Comparison of ENCODE assay signal across 9 cellular contexts in genomic region chr19:50555447-50556235, GRCh38. TPM values are rescaled to one million over a fixed set of nuclear protein-coding genes. Genes with fewer than 3 reads are reported as not detected.
DNase-seq lines count a peak whose midpoint lies in the region; ATAC-seq, FAIRE-seq and TF ChIP-seq lines count a peak whose summit lies in the region.
"Had no signal": no experiment of that assay in that cellular context is flagged by ENCODE, and none has a peak within 500 bp of the region (broad histone marks: within the 10 kb centered on the region; RNA-seq: fewer than 3 reads in every experiment).

No MANE protein-coding gene starts in this region.

- TF ChIP-seq EP300 in HepG2 (IDR thresholded peaks at IDR 0.05; ENCODE audit: low read depth in 2 of 2, low read length in 2 of 2), result no peak
- TF ChIP-seq EP300 in HepG2 (CRISPR knock-in tag; IDR thresholded peaks at IDR 0.05; ENCODE audit: borderline replicate concordance), result no peak

- H3K36me3 ChIP-seq in HepG2 (replicated peaks in 1 of 2; ENCODE audit: control insufficient read depth in 1 of 2, insufficient read depth in 2 of 2, low read length in 2 of 2) (no peaks in the 10 kb centered on the region), right lobe of liver (no peaks in the 10 kb centered on the region), WERI-Rb-1 (peaks cover 10% of the 10 kb centered on the region)

- BruUV-seq in HepG2 (replicated peaks; lab: Mats Ljungman, UMichigan), result no TSS peak

- H3K4me2 ChIP-seq in HepG2 (ENCODE audit: low read depth, low read length), result peak overlapping the region; percentile 84; the same call in 1 of the 2 replicates

- TF ChIP-seq RAD21 in HepG2 (CRISPR knock-in tag; IDR thresholded peaks at IDR 0.05), result no peak

- 20% methylated on average over 22 of the region's 25 CpGs for WGBS in HepG2 (ENCODE audit: low lambda C conversion rate)
- WGBS in right lobe of liver (ENCODE audit: insufficient coverage, low coverage, low lambda C conversion rate, missing lambda C conversion rate), result 47% methylated on average over 17 of the region's 25 CpGs

- no peak for FAIRE-seq in HepG2 (lab: Jason Lieb, UNC)

- H3K4me3 ChIP-seq in HepG2 (replicated peaks in 1 of 3; ENCODE audit: insufficient read depth in 1 of 3, low read depth in 2 of 3, low read length in 3 of 3) (peak overlapping the region in 1 of 3 experiments; percentile 62; a peak in 1 of 6 replicates), right lobe of liver (no peak overlapping the region), WERI-Rb-1 (ENCODE audit: low read depth, low read length) (peak overlapping the region; percentile 46)

- H3K4me1 ChIP-seq in HepG2 (ENCODE audit: insufficient read depth, low read length) (peaks cover 13% of the 10 kb centered on the region), right lobe of liver (peaks cover 0 to 7% (median 0%) of the 10 kb centered on the region in 4 donors)

- CTCF ChIA-PET in HepG2 (lab: Yijun Ruan, JAX; ENCODE audit: low intra/inter-chr PET ratio, low total read pairs), result interaction anchor here (1.4 kb wide), 1 partner anchor 18 kb away, joined by 9 read pairs; no protein-coding TSS in a partner anchor

- H3K79me2 ChIP-seq in HepG2 (ENCODE audit: insufficient read depth, low read length), result no peaks in the 10 kb centered on the region

- TF ChIP-seq POLR2A in HepG2 (IDR thresholded peaks at IDR 0.05; ENCODE audit: insufficient read depth in 1 of 2, low read depth in 2 of 2, low read length in 2 of 2), result no peak
- TF ChIP-seq POLR2A in right lobe of liver (IDR thresholded peaks at IDR 0.05), result no peak

- ATAC-seq in HepG2 (peak; percentile 33), right lobe of liver (no peak)

- in situ Hi-C loops in HepG2 (cut with HindIII; ENCODE audit: extremely low pct_ligation_motif_present, low pct_unique_long_range_greater_than_20kb), result no loop called here

- H4K20me1 ChIP-seq in HepG2 (ENCODE audit: insufficient read depth, low read length), result no peaks in the 10 kb centered on the region

- no peaks in the 10 kb centered on the region for H3K9me3 ChIP-seq in HepG2 (ENCODE audit: low read length)
- H3K9me3 ChIP-seq in right lobe of liver, result no peaks in the 10 kb centered on the region
- H3K9me3 ChIP-seq in WERI-Rb-1 (ENCODE audit: severe bottlenecking), result no peaks in the 10 kb centered on the region

- POLR2A ChIA-PET in HepG2 (lab: Yijun Ruan, JAX), result interaction anchor here (0.7 kb wide), 1 partner anchor 12 kb away, joined by 5 read pairs; no protein-coding TSS in a partner anchor

- H3K27ac ChIP-seq in HepG2 (ENCODE audit: extremely low read length, insufficient read depth, low read length) (no peak overlapping the region), right lobe of liver (no peak overlapping the region), WERI-Rb-1 (peak overlapping the region; percentile 28)

- TF ChIP-seq CTCF in HepG2 (CRISPR knock-in tag; IDR thresholded peaks at IDR 0.05) (no peak), right lobe of liver (IDR thresholded peaks at IDR 0.05) (no peak), WERI-Rb-1 (IDR thresholded peaks at IDR 0.05; ENCODE audit: low read depth, low read length) (no peak)

- no peak overlapping the region for H2AFZ ChIP-seq in HepG2 (ENCODE audit: low read length)

- DNase-seq in HepG2 (ENCODE audit: low spot score) (no peak), right lobe of liver (no peak), WERI-Rb-1 (peak; percentile 52), iPS-NIHi7 (ENCODE audit: extremely low spot score) (peak; percentile 58), DMS53 (lab: John Stamatoyannopoulos, UW) (no peak), GM03348 (ENCODE audit: low spot score) (no peak), NCI-H446 (lab: John Stamatoyannopoulos, UW) (no peak), HCEC 1CT (no peak)

- H3K9ac ChIP-seq in HepG2 (ENCODE audit: insufficient read depth, low read depth, low read length), result no peak overlapping the region

- intact Hi-C loops in HepG2 (cut with micrococcal nuclease; ENCODE audit: unreplicated experiment) (no loop called here), right lobe of liver (cut with DNase I) (no loop called here)

- peaks cover 1 to 17% of the 10 kb centered on the region in 2 experiments; a peak in 3 of 5 replicates for H3K27me3 ChIP-seq in HepG2 (ENCODE audit: control insufficient read depth in 1 of 2, insufficient read depth in 2 of 2, low read length in 2 of 2)
- peaks cover 0 to 5% of the 10 kb centered on the region in 2 donors for H3K27me3 ChIP-seq in right lobe of liver
- H3K27me3 ChIP-seq in WERI-Rb-1 (ENCODE audit: insufficient read depth, low read depth, severe bottlenecking), result no peaks in the 10 kb centered on the region

RNA-seq across cellular contexts. Expression of gene LRRC4B, which starts 12.6 kb away (rescaled TPM):
- total RNA-seq in HepG2 (2016; rRNA removed; fragmentation: Illumina TruSeq; extraction: Trizol) (not detected in 2 replicates), right lobe of liver (1 to 10 TPM in 1 of 6 experiments, under 1 TPM in 5; 0.22 to 1.2 (median 0.52) TPM)
- total RNA-seq in HepG2 (2016; cell fraction: cytosol; rRNA removed; fragmentation: Illumina TruSeq; extraction: Trizol; ENCODE audit: low read depth), result not detected in 2 replicates
- total RNA-seq in HepG2 (2016; cell fraction: insoluble cytoplasmic fraction; rRNA removed; fragmentation: Illumina TruSeq; extraction: Trizol), result not detected in 2 replicates
- total RNA-seq in HepG2 (2016; cell fraction: membrane; rRNA removed; fragmentation: Illumina TruSeq; extraction: Trizol), result not detected in 2 replicates
- not detected in 2 replicates for total RNA-seq in HepG2 (2016; cell fraction: nucleus; rRNA removed; fragmentation: Illumina TruSeq; extraction: Trizol)
- polyA plus RNA-seq in HepG2 (2011; rRNA removed), result not detected in 2 replicates
- not detected in 2 replicates for polyA plus RNA-seq in HepG2 (2011; cell fraction: cytosol; rRNA removed)
- polyA plus RNA-seq in HepG2 (2011; cell fraction: nucleus; rRNA removed), result not detected in 2 replicates
- not detected in 2 replicates for polyA plus RNA-seq in HepG2 (2012)
- not detected in 2 replicates for polyA plus RNA-seq in HepG2 (2016; cell fraction: cytosol; fragmentation: Illumina TruSeq; extraction: Trizol; ENCODE audit: low read depth)
- polyA plus RNA-seq in HepG2 (2016; cell fraction: insoluble cytoplasmic fraction; fragmentation: Illumina TruSeq; extraction: Trizol; ENCODE audit: low read depth), result not detected in 2 replicates
- not detected in 2 replicates for polyA plus RNA-seq in HepG2 (2016; cell fraction: membrane; fragmentation: Illumina TruSeq; extraction: Trizol; ENCODE audit: low read depth)
- not detected in 2 replicates for polyA plus RNA-seq in HepG2 (2016; cell fraction: nucleus; fragmentation: Illumina TruSeq; extraction: Trizol; ENCODE audit: insufficient read depth, low read depth)
- not detected in 2 replicates for polyA minus RNA-seq in HepG2 (2011; rRNA and poly(A)+ RNA removed; ENCODE audit: low replicate concordance)
- not detected in 2 replicates for polyA minus RNA-seq in HepG2 (2011; cell fraction: cytosol; rRNA and poly(A)+ RNA removed)
- polyA minus RNA-seq in HepG2 (2011; cell fraction: nucleus; rRNA and poly(A)+ RNA removed), result not detected in 2 replicates
- total RNA-seq: activated B cell treated with CpG ODN at 0.5 μM for 24 hours had no signal

RNA-seq across cellular contexts. Expression of gene ASPDH, which starts 41.9 kb away (rescaled TPM):
- total RNA-seq in HepG2 (2016; rRNA removed; fragmentation: Illumina TruSeq; extraction: Trizol), result 1.1 and 2.2 TPM in 2 replicates
- total RNA-seq in HepG2 (2016; cell fraction: cytosol; rRNA removed; fragmentation: Illumina TruSeq; extraction: Trizol; ENCODE audit: low read depth), result 1.4 and 2.5 TPM in 2 replicates
- 1.4 and 2.5 TPM in 2 replicates for total RNA-seq in HepG2 (2016; cell fraction: insoluble cytoplasmic fraction; rRNA removed; fragmentation: Illumina TruSeq; extraction: Trizol)
- total RNA-seq in HepG2 (2016; cell fraction: membrane; rRNA removed; fragmentation: Illumina TruSeq; extraction: Trizol), result 1.4 and 1.7 TPM in 2 replicates
- total RNA-seq in HepG2 (2016; cell fraction: nucleus; rRNA removed; fragmentation: Illumina TruSeq; extraction: Trizol), result 1.7 and 2.8 TPM in 2 replicates
- polyA plus RNA-seq in HepG2 (2011; rRNA removed), result 3.3 and 4.0 TPM in 2 replicates
- polyA plus RNA-seq in HepG2 (2011; cell fraction: cytosol; rRNA removed), result 2.0 and 2.9 TPM in 2 replicates
- 18.4 and 19.8 TPM in 2 replicates for polyA plus RNA-seq in HepG2 (2011; cell fraction: nucleus; rRNA removed)
- polyA plus RNA-seq in HepG2 (2012), result 4.3 and 4.8 TPM in 2 replicates
- 2.7 and 3.3 TPM in 2 replicates for polyA plus RNA-seq in HepG2 (2016; cell fraction: cytosol; fragmentation: Illumina TruSeq; extraction: Trizol; ENCODE audit: low read depth)
- 1.4 and 1.8 TPM in 2 replicates for polyA plus RNA-seq in HepG2 (2016; cell fraction: insoluble cytoplasmic fraction; fragmentation: Illumina TruSeq; extraction: Trizol; ENCODE audit: low read depth)
- polyA plus RNA-seq in HepG2 (2016; cell fraction: membrane; fragmentation: Illumina TruSeq; extraction: Trizol; ENCODE audit: low read depth), result 2.6 and 2.7 TPM in 2 replicates
- polyA plus RNA-seq in HepG2 (2016; cell fraction: nucleus; fragmentation: Illumina TruSeq; extraction: Trizol; ENCODE audit: insufficient read depth, low read depth), result 1.6 and 6.8 TPM in 2 replicates
- polyA minus RNA-seq in HepG2 (2011; rRNA and poly(A)+ RNA removed; ENCODE audit: low replicate concordance), result 1.3 TPM in 1 of 2 replicates, not detected in the other
- 0.79 and 2.3 TPM in 2 replicates for polyA minus RNA-seq in HepG2 (2011; cell fraction: cytosol; rRNA and poly(A)+ RNA removed)
- 0.64 and 2.4 TPM in 2 replicates for polyA minus RNA-seq in HepG2 (2011; cell fraction: nucleus; rRNA and poly(A)+ RNA removed)
- 10 to 100 TPM; 22.1 to 67.8 (median 44.8) TPM for total RNA-seq in right lobe of liver
- total RNA-seq: activated B cell treated with CpG ODN at 0.5 μM for 24 hours had no signal

RNA-seq across cellular contexts. Expression of gene JOSD2, which starts 44.6 kb away (rescaled TPM):
- total RNA-seq in HepG2 (2016; rRNA removed; fragmentation: Illumina TruSeq; extraction: Trizol), result 2.0 and 2.3 TPM in 2 replicates
- total RNA-seq in HepG2 (2016; cell fraction: cytosol; rRNA removed; fragmentation: Illumina TruSeq; extraction: Trizol; ENCODE audit: low read depth), result 2.6 and 3.1 TPM in 2 replicates
- total RNA-seq in HepG2 (2016; cell fraction: insoluble cytoplasmic fraction; rRNA removed; fragmentation: Illumina TruSeq; extraction: Trizol), result 3.2 and 3.4 TPM in 2 replicates
- 3.4 and 3.5 TPM in 2 replicates for total RNA-seq in HepG2 (2016; cell fraction: membrane; rRNA removed; fragmentation: Illumina TruSeq; extraction: Trizol)
- total RNA-seq in HepG2 (2016; cell fraction: nucleus; rRNA removed; fragmentation: Illumina TruSeq; extraction: Trizol), result 0.56 and 1.7 TPM in 2 replicates
- 4.1 and 5.2 TPM in 2 replicates for polyA plus RNA-seq in HepG2 (2011; rRNA removed)
- polyA plus RNA-seq in HepG2 (2011; cell fraction: cytosol; rRNA removed), result 4.6 and 10.0 TPM in 2 replicates
- polyA plus RNA-seq in HepG2 (2011; cell fraction: nucleus; rRNA removed), result 6.9 and 8.9 TPM in 2 replicates
- 1.6 and 3.0 TPM in 2 replicates for polyA plus RNA-seq in HepG2 (2012)
- polyA plus RNA-seq in HepG2 (2016; cell fraction: cytosol; fragmentation: Illumina TruSeq; extraction: Trizol; ENCODE audit: low read depth), result 3.7 and 4.0 TPM in 2 replicates
- 2.9 and 3.0 TPM in 2 replicates for polyA plus RNA-seq in HepG2 (2016; cell fraction: insoluble cytoplasmic fraction; fragmentation: Illumina TruSeq; extraction: Trizol; ENCODE audit: low read depth)
- polyA plus RNA-seq in HepG2 (2016; cell fraction: membrane; fragmentation: Illumina TruSeq; extraction: Trizol; ENCODE audit: low read depth), result 4.1 and 4.4 TPM in 2 replicates
- 2.7 and 4.3 TPM in 2 replicates for polyA plus RNA-seq in HepG2 (2016; cell fraction: nucleus; fragmentation: Illumina TruSeq; extraction: Trizol; ENCODE audit: insufficient read depth, low read depth)
- polyA minus RNA-seq in HepG2 (2011; rRNA and poly(A)+ RNA removed; ENCODE audit: low replicate concordance), result 2.9 and 4.4 TPM in 2 replicates
- 2.6 TPM in 1 of 2 replicates, not detected in the other for polyA minus RNA-seq in HepG2 (2011; cell fraction: cytosol; rRNA and poly(A)+ RNA removed)
- 1.9 and 2.2 TPM in 2 replicates for polyA minus RNA-seq in HepG2 (2011; cell fraction: nucleus; rRNA and poly(A)+ RNA removed)
- total RNA-seq in right lobe of liver, result 10 to 100 TPM; 15.0 to 27.5 (median 19.1) TPM

Comparison
In these comparisons a context has a peak if more than half of its experiments do, and no peak if none do; other contexts are left out.
1. RNA of gene ASPDH, which starts 41.9 kb away (total RNA-seq): 22.1 to 67.8 TPM in right lobe of liver; 1.1 to 2.8 TPM in HepG2; every median in the first group is over 4 times any median in the second.
2. DNase-seq: peak in WERI-Rb-1 (single experiment) and iPS-NIHi7 (single experiment); none in HepG2 (single experiment), right lobe of liver (0 of 3), DMS53 (single experiment), GM03348 (single experiment), NCI-H446 (0 of 2) and HCEC 1CT (single experiment).